In genomic region chr1:241531195-241532172, GRCh38 we compare ENCODE assay signal across 9 cellular contexts. TPM values are rescaled to one million over a fixed set of nuclear protein-coding genes. Genes with fewer than 3 reads are reported as not detected.
DNase-seq lines count a peak whose midpoint lies in the region; ATAC-seq and TF ChIP-seq lines count a peak whose summit lies in the region.
"Had no signal": no experiment of that assay in that cellular context is flagged by ENCODE, and none has a peak within 500 bp of the region (broad histone marks: within the 10 kb centered on the region; RNA-seq: fewer than 3 reads in every experiment).

No MANE protein-coding gene starts in this region.

- ATAC-seq in GM18508 (IDR thresholded peaks at IDR 0.05; ENCODE audit: insufficient read depth, unreplicated experiment) (peak; percentile 42), HG02938 (IDR thresholded peaks at IDR 0.05; ENCODE audit: unreplicated experiment) (peak; percentile 76)

- H3K4me1 ChIP-seq in effector memory CD4-positive, alpha-beta T cell (ENCODE audit: control insufficient read depth, insufficient read depth, low read length, poor library complexity, severe bottlenecking): no peaks in the 10 kb centered on the region
- no peaks in the 10 kb centered on the region for H3K4me1 ChIP-seq in vagina

- TF ChIP-seq CTCF in vagina (IDR thresholded peaks at IDR 0.05): peak; percentile 20 to 60 (median 59)

- DNase-seq in AG20443 (ENCODE audit: low spot score) (peak; percentile 27), NCI-H1105 treated with DMSO at 0.1 percent for 48 hours (lab: John Stamatoyannopoulos, UW) (peak; percentile 61), SK-MEL-5 (ENCODE audit: low read depth, low spot score) (peak; percentile 82), middle frontal gyrus (ENCODE audit: extremely low spot score, low spot score) (peak; percentile 75), vagina (ENCODE audit: extremely low spot score in 2 of 2) (no peak)
- no peak for DNase-seq in effector memory CD4-positive, alpha-beta T cell

- H3K4me3 ChIP-seq in effector memory CD4-positive, alpha-beta T cell (ENCODE audit: insufficient read depth, low read depth, low read length, poor library complexity, severe bottlenecking): peak overlapping the region; percentile 51
- peak overlapping the region; percentile 32 to 37 for H3K4me3 ChIP-seq in vagina

- H3K36me3 ChIP-seq in effector memory CD4-positive, alpha-beta T cell (ENCODE audit: control insufficient read depth, insufficient read depth, low read length): no peaks in the 10 kb centered on the region
- H3K36me3 ChIP-seq in vagina: no peaks in the 10 kb centered on the region

- H3K9me3 ChIP-seq in effector memory CD4-positive, alpha-beta T cell (ENCODE audit: control insufficient read depth, low read length): no peaks in the 10 kb centered on the region
- no peaks in the 10 kb centered on the region for H3K9me3 ChIP-seq in vagina

- intact Hi-C loops in vagina (cut with DNase I): no loop called here

- TF ChIP-seq POLR2A in vagina (IDR thresholded peaks at IDR 0.05): no peak

- no peaks in the 10 kb centered on the region for H3K27me3 ChIP-seq in effector memory CD4-positive, alpha-beta T cell (replicated peaks; ENCODE audit: control insufficient read depth, insufficient read depth, low read length, poor library complexity, severe bottlenecking)
- H3K27me3 ChIP-seq in vagina: no peaks in the 10 kb centered on the region

- in situ Hi-C loops in SK-MEL-5 (cut with HindIII; ENCODE audit: low pct_unique_long_range_greater_than_20kb, low sequenced_read_pairs): no loop called here

- no peak overlapping the region for H3K27ac ChIP-seq in effector memory CD4-positive, alpha-beta T cell (ENCODE audit: insufficient read depth, low read length, poor library complexity, severe bottlenecking)
- no peak overlapping the region for H3K27ac ChIP-seq in vagina

RNA-seq across cellular contexts. Expression of gene KMO, which starts 0.7 kb away (rescaled TPM):
- total RNA-seq in SK-MEL-5 (2014; rRNA removed; shearing (Covaris generic)): 0.08 and 0.40 TPM in 2 replicates
- polyA plus RNA-seq in SK-MEL-5 (2015; cell fraction: cytosol; rRNA removed): 0.05 and 0.28 TPM in 2 replicates
- polyA plus RNA-seq in SK-MEL-5 (2015; cell fraction: nucleus; rRNA removed): 1.1 and 1.2 TPM in 2 replicates
- total RNA-seq in vagina: 4.7 TPM
- total RNA-seq: T-helper 2 cell treated with Interferon-gamma antibody and Interleukin-4, amounts not matched to agents 100 ng/mL and 5 ng/mL, for 36 hours had no signal

RNA-seq across cellular contexts. Expression of gene FH, which starts 11.9 kb away (rescaled TPM):
- total RNA-seq in SK-MEL-5 (2014; rRNA removed; shearing (Covaris generic)): 68.6 and 79.1 TPM in 2 replicates
- polyA plus RNA-seq in SK-MEL-5 (2015; cell fraction: cytosol; rRNA removed): 68.1 and 81.0 TPM in 2 replicates
- 61.1 and 73.6 TPM in 2 replicates for polyA plus RNA-seq in SK-MEL-5 (2015; cell fraction: nucleus; rRNA removed)
- 33.6 TPM for total RNA-seq in vagina

Comparison
In these comparisons a context has a peak if more than half of its experiments do, and no peak if none do; other contexts are left out.
1. DNase-seq: peak in AG20443 (single experiment), NCI-H1105 treated with DMSO at 0.1 percent for 48 hours (single experiment), SK-MEL-5 (single experiment) and middle frontal gyrus (single experiment); none in effector memory CD4-positive, alpha-beta T cell (0 of 3) and vagina (0 of 2).